18 cellular contexts compared by ENCODE assay signal in the genomic region with DNA sequence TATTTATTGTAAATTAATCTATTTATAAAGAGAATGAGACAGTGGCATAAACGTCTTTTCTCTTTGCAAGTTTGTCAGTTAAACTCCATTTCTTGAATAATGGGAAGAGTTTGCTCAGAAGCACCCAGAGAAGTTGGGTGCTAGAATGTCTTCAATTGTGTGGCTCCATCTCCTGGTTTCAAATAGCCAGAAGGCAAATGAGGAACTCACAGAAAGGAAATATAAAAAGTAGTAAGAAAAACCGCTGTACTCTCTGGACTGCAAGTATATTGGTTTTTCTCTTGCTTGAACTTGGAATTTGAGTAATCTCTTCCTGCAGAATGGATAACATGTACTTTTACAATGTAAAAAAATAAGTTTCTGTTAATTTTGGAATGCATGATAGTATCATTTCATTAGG.
"Had no signal": no experiment of that assay in that cellular context is flagged by ENCODE, and none has a peak within 500 bp of the region (broad histone marks: within the 10 kb centered on the region; RNA-seq: fewer than 3 reads in every experiment).

No MANE protein-coding gene starts in this region.

- H3K36me3 ChIP-seq: gastroesophageal sphincter, upper lobe of right lung had no signal

- H3K4me1 Mint-ChIP-seq: activated CD4-positive, alpha-beta memory T cell treated with anti-CD3 and anti-CD28 coated beads, Interleukin-2, amount 10 ng/mL, durations not matched to agents 7 days and 5 days; activated CD8-positive, alpha-beta memory T cell treated with anti-CD3 and anti-CD28 coated beads, Interleukin-2, amount 10 ng/mL, durations not matched to agents 7 days and 5 days; mesothelial cell of epicardium; nephron progenitor cell had no signal

- H3K27ac Mint-ChIP-seq: activated CD4-positive, alpha-beta memory T cell treated with anti-CD3 and anti-CD28 coated beads, Interleukin-2, amount 10 ng/mL, durations not matched to agents 7 days and 5 days; activated CD8-positive, alpha-beta memory T cell treated with anti-CD3 and anti-CD28 coated beads, Interleukin-2, amount 10 ng/mL, durations not matched to agents 7 days and 5 days; activated naive CD8-positive, alpha-beta T cell; mesothelial cell of epicardium; nephron progenitor cell; WTC11 had no signal

- H3K27me3 Mint-ChIP-seq: activated CD4-positive, alpha-beta memory T cell treated with anti-CD3 and anti-CD28 coated beads, Interleukin-2, amount 10 ng/mL, durations not matched to agents 7 days and 5 days; activated CD8-positive, alpha-beta memory T cell treated with anti-CD3 and anti-CD28 coated beads, Interleukin-2, amount 10 ng/mL, durations not matched to agents 7 days and 5 days; activated naive CD8-positive, alpha-beta T cell had no signal

- H3K4me1 ChIP-seq: gastroesophageal sphincter, upper lobe of right lung had no signal

- H3K27ac ChIP-seq: gastroesophageal sphincter, upper lobe of right lung had no signal

- H3K27me3 ChIP-seq: gastroesophageal sphincter, upper lobe of right lung had no signal

- H3K4me3 Mint-ChIP-seq: activated CD4-positive, alpha-beta memory T cell treated with anti-CD3 and anti-CD28 coated beads, Interleukin-2, amount 10 ng/mL, durations not matched to agents 7 days and 5 days; activated CD8-positive, alpha-beta memory T cell treated with anti-CD3 and anti-CD28 coated beads, Interleukin-2, amount 10 ng/mL, durations not matched to agents 7 days and 5 days; activated naive CD8-positive, alpha-beta T cell; mesothelial cell of epicardium; nephron progenitor cell; WTC11 had no signal

- H3K4me3 ChIP-seq: gastroesophageal sphincter, lung, upper lobe of right lung had no signal

- H3K36me3 Mint-ChIP-seq: activated CD8-positive, alpha-beta memory T cell treated with anti-CD3 and anti-CD28 coated beads, Interleukin-2, amount 10 ng/mL, durations not matched to agents 7 days and 5 days; activated naive CD8-positive, alpha-beta T cell; mesothelial cell of epicardium; WTC11 had no signal

- DNase-seq: activated CD4-positive, alpha-beta memory T cell treated with anti-CD3 and anti-CD28 coated beads, Interleukin-2, amount 10 ng/mL, durations not matched to agents 7 days and 5 days; activated CD4-positive, alpha-beta T cell treated with anti-CD3 and anti-CD28 coated beads for 48 hours; activated CD8-positive, alpha-beta memory T cell treated with anti-CD3 and anti-CD28 coated beads, Interleukin-2, amount 10 ng/mL, durations not matched to agents 7 days and 5 days; cerebellar nuclear complex; effector CD4-positive, alpha-beta T cell; left colon; nephron progenitor cell; occipital lobe; posterior cingulate gyrus; retina; stimulated activated CD8-positive, alpha-beta memory T cell treated with anti-CD3 and anti-CD28 coated beads, Interleukin-4, amount 100 ng/mL, for 48 hours; stimulated activated naive CD4-positive, alpha-beta T cell; upper lobe of right lung had no signal

- H3K9me3 ChIP-seq: gastroesophageal sphincter, upper lobe of right lung had no signal

- H3K9me3 Mint-ChIP-seq: activated CD4-positive, alpha-beta memory T cell treated with anti-CD3 and anti-CD28 coated beads, Interleukin-2, amount 10 ng/mL, durations not matched to agents 7 days and 5 days; mesothelial cell of epicardium; nephron progenitor cell; WTC11 had no signal
